In genomic region chr4:169744601-169745000, GRCh38 we compare ENCODE assay signal across 1 cellular context.
TF ChIP-seq lines count a peak whose summit lies in the region.

No MANE protein-coding gene starts in this region.

TF ChIP-seq in HepG2, 621 proteins besides CTCF, POLR2A, EP300 and RAD21 (continued from another document):
- TF ChIP-seq SIX1 (CRISPR knock-in tag; IDR thresholded peaks at IDR 0.05; ENCODE audit: borderline replicate concordance) (no peak), ZNF503 (CRISPR knock-in tag; IDR thresholded peaks at IDR 0.05) (no peak), STAG1 (CRISPR knock-in tag; IDR thresholded peaks at IDR 0.05) (no peak), MIXL1 (CRISPR knock-in tag; IDR thresholded peaks at IDR 0.05) (no peak), HIC2 (CRISPR knock-in tag; IDR thresholded peaks at IDR 0.05; ENCODE audit: low read depth) (no peak), YEATS4 (CRISPR knock-in tag; IDR thresholded peaks at IDR 0.05; ENCODE audit: borderline replicate concordance) (no peak), MEIS2 (CRISPR knock-in tag; IDR thresholded peaks at IDR 0.05) (no peak), HOXA3 (CRISPR knock-in tag; IDR thresholded peaks at IDR 0.05) (no peak)
